1 cellular context compared by ENCODE assay signal in the genomic region with DNA sequence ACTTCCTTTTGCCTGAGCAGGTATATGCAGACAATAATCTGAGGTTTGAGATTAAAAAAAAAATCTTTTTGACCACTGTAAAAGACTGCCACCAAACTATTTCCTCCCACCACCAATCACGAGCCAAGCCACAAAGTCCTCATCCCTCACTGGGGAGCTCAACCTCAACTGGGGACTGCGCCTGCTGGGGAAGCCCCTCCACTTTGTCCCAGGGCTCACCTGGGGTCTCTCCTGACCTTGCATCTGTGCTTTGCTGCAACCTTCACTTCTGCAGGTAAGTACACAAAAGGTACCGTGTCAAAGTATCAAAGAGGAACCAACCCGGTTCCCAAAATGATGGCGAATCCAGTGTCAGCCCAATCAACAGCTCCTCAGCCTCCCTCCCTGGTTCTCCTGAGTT.
TF ChIP-seq lines count a peak whose summit lies in the region.

No MANE protein-coding gene starts in this region.

TF ChIP-seq in H1, 55 proteins besides CTCF, POLR2A, EP300 and RAD21:
- TF ChIP-seq, protein P1, sequence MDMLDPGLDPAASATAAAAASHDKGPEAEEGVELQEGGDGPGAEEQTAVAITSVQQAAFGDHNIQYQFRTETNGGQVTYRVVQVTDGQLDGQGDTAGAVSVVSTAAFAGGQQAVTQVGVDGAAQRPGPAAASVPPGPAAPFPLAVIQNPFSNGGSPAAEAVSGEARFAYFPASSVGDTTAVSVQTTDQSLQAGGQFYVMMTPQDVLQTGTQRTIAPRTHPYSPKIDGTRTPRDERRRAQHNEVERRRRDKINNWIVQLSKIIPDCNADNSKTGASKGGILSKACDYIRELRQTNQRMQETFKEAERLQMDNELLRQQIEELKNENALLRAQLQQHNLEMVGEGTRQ (IDR thresholded peaks at IDR 0.05; ENCODE audit: low read length): no peak
- TF ChIP-seq BCL11A (IDR thresholded peaks at IDR 0.05; ENCODE audit: low read depth in 2 of 2, low read length in 2 of 2) (no peak), SUZ12 (IDR thresholded peaks at IDR 0.05; ENCODE audit: low read length) (no peak), EGR1 (IDR thresholded peaks at IDR 0.05; ENCODE audit: borderline replicate concordance, low read depth, low read length) (no peak), SP2 (IDR thresholded peaks at IDR 0.05; ENCODE audit: low read length) (no peak), KDM1A (IDR thresholded peaks at IDR 0.05; ENCODE audit: borderline replicate concordance, low read length) (no peak), POU5F1 (IDR thresholded peaks at IDR 0.05; ENCODE audit: low read depth, low read length) (no peak), RNF2 (IDR thresholded peaks at IDR 0.05; ENCODE audit: borderline replicate concordance, low read depth, low read length, missing control alignments, poor library complexity, severe bottlenecking) (no peak), ASH2L (IDR thresholded peaks at IDR 0.05; ENCODE audit: low read length) (no peak), HDAC2 (IDR thresholded peaks at IDR 0.05; ENCODE audit: borderline replicate concordance in 1 of 2, low read depth in 2 of 2, low read length in 2 of 2) (no peak), RXRA (IDR thresholded peaks at IDR 0.05; ENCODE audit: insufficient read depth, low read depth, low read length) (no peak), SIX5 (IDR thresholded peaks at IDR 0.05; ENCODE audit: low read depth, low read length) (no peak), YY1 (IDR thresholded peaks at IDR 0.05; ENCODE audit: low read depth, low read length) (no peak), TAF1 (IDR thresholded peaks at IDR 0.05; ENCODE audit: low read depth, low read length) (no peak), CBX5 (IDR thresholded peaks at IDR 0.05; ENCODE audit: low read depth, low read length) (no peak), JUN (IDR thresholded peaks at IDR 0.05; ENCODE audit: low read depth, low read length) (no peak)
- TF ChIP-seq, protein P2, sequence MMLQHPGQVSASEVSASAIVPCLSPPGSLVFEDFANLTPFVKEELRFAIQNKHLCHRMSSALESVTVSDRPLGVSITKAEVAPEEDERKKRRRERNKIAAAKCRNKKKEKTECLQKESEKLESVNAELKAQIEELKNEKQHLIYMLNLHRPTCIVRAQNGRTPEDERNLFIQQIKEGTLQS (IDR thresholded peaks at IDR 0.05; ENCODE audit: insufficient read depth, low read depth, low read length): no peak
- TF ChIP-seq, protein P3, sequence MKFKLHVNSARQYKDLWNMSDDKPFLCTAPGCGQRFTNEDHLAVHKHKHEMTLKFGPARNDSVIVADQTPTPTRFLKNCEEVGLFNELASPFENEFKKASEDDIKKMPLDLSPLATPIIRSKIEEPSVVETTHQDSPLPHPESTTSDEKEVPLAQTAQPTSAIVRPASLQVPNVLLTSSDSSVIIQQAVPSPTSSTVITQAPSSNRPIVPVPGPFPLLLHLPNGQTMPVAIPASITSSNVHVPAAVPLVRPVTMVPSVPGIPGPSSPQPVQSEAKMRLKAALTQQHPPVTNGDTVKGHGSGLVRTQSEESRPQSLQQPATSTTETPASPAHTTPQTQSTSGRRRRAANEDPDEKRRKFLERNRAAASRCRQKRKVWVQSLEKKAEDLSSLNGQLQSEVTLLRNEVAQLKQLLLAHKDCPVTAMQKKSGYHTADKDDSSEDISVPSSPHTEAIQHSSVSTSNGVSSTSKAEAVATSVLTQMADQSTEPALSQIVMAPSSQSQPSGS (IDR thresholded peaks at IDR 0.05; ENCODE audit: low read length): no peak
